ENCODE assay signal across 8 cellular contexts in the genomic region with DNA sequence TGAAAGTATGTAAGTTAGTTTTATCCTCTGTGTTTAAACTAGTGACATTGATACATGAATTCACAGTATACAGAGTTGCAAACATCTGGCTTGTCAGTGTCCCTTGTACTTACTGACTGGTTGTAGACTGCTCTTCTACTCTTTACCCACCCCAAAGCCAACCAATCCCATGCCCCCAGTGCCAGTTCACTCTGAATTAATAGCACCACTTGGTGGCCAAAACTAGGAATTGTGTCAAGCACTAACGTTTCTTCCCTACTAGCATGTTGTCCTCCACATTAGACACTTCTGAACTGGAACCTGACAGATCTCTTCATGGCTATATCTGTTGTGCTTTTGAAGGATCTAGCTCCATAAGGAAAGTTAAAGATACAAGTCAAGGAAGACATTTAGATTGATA. TPM values are rescaled to one million over a fixed set of nuclear protein-coding genes. Genes with fewer than 3 reads are reported as not detected.
DNase-seq lines count a peak whose midpoint lies in the region; ATAC-seq and TF ChIP-seq lines count a peak whose summit lies in the region.

No MANE protein-coding gene starts in this region.

- BruUV-seq in Panc1 (replicated peaks; lab: Mats Ljungman, UMichigan): no TSS peak

- peaks cover 0 to 54% (median 38%) of the 10 kb centered on the region in 5 donors for H3K36me3 Mint-ChIP-seq in naive thymus-derived CD4-positive, alpha-beta T cell

- intact Hi-C loops in Panc1 (cut with micrococcal nuclease; ENCODE audit: unreplicated experiment): no loop called here
- intact Hi-C loops in naive thymus-derived CD4-positive, alpha-beta T cell (cut with micrococcal nuclease): no loop called here

- CTCF ChIA-PET in Panc1 (lab: Charles Lee): interaction anchor here (0.7 kb wide), 1 partner anchor 102 kb away, joined by 3 read pairs; no protein-coding TSS in a partner anchor
- CTCF ChIA-PET in naive thymus-derived CD4-positive, alpha-beta T cell (lab: Charles Lee): no interaction called here

- peak; percentile 63; the same call in 1 of the 2 replicates for ATAC-seq in Panc1
- peak; percentile 66 for ATAC-seq in foreskin keratinocyte
- no peak for ATAC-seq in naive thymus-derived CD4-positive, alpha-beta T cell

- H3K4me3 ChIP-seq in HAP-1 (no peak overlapping the region), Panc1 (ENCODE audit: low read depth in 2 of 2, low read length in 2 of 2) (no peak overlapping the region)
- H3K4me3 ChIP-seq in naive thymus-derived CD4-positive, alpha-beta T cell (ENCODE audit: low read length): no peak overlapping the region

- H3K27me3 ChIP-seq in HAP-1 (ENCODE audit: low read depth) (no peaks in the 10 kb centered on the region), Panc1 (ENCODE audit: control insufficient read depth, insufficient read depth, low read length) (no peaks in the 10 kb centered on the region), foreskin keratinocyte (no peaks in the 10 kb centered on the region)
- H3K27me3 ChIP-seq in naive thymus-derived CD4-positive, alpha-beta T cell (ENCODE audit: control insufficient read depth in 2 of 2, insufficient read depth in 2 of 2, low read length in 2 of 2): no peaks in the 10 kb centered on the region

- TF ChIP-seq CTCF in Panc1 (IDR thresholded peaks at IDR 0.05) (peak; percentile 65; the same call in 1 of the 2 replicates), foreskin keratinocyte (conservative IDR thresholded peaks at IDR 0.05) (peak; percentile 69)

- H3K27me3 Mint-ChIP-seq in naive thymus-derived CD4-positive, alpha-beta T cell: no peaks in the 10 kb centered on the region

- in situ Hi-C loops in HAP-1 (cut with MboI; ENCODE audit: low sequenced_read_pairs) (no loop called here), Panc1 (cut with HindIII; ENCODE audit: low pct_unique_long_range_greater_than_20kb, low sequenced_read_pairs) (no loop called here)

- H3K4me1 Mint-ChIP-seq in naive thymus-derived CD4-positive, alpha-beta T cell: no peaks in the 10 kb centered on the region

- peak; percentile 48 for DNase-seq in DMS114 treated with DMSO at 0.1 percent for 48 hours (lab: John Stamatoyannopoulos, UW; ENCODE audit: unreplicated experiment)
- DNase-seq in HAP-1 (ENCODE audit: low spot score in 2 of 2): peak; percentile 58 to 61
- peak; percentile 18 for DNase-seq in Panc1 (ENCODE audit: low read depth, low spot score)
- DNase-seq in foreskin keratinocyte: peak in 1 of 2 donors; percentile 36
- no peak for DNase-seq in T1000 (lab: John Stamatoyannopoulos, UW)
- DNase-seq in RPMI8226: no peak
- DNase-seq in naive thymus-derived CD4-positive, alpha-beta T cell: no peak
- no peak for DNase-seq in activated T-cell treated with anti-CD3 and anti-CD28 coated beads, Interleukin-2, amount 50 U/mL, for 48 hours

- H3K36me3 ChIP-seq in HAP-1 (replicated peaks) (no peaks in the 10 kb centered on the region), Panc1 (ENCODE audit: control insufficient read depth, insufficient read depth, low read length) (no peaks in the 10 kb centered on the region)
- no peaks in the 10 kb centered on the region for H3K36me3 ChIP-seq in naive thymus-derived CD4-positive, alpha-beta T cell (ENCODE audit: control insufficient read depth in 2 of 3, insufficient read depth in 3 of 3, low read length in 3 of 3)

- H3K27ac ChIP-seq in Panc1 (ENCODE audit: low read length): no peak overlapping the region
- H3K27ac ChIP-seq in foreskin keratinocyte: no peak overlapping the region
- H3K27ac ChIP-seq in naive thymus-derived CD4-positive, alpha-beta T cell (ENCODE audit: low read depth, low read length): no peak overlapping the region

- no peak overlapping the region for H3K27ac Mint-ChIP-seq in naive thymus-derived CD4-positive, alpha-beta T cell

- POLR2A ChIA-PET in Panc1 (lab: Charles Lee): no interaction called here
- POLR2A ChIA-PET in naive thymus-derived CD4-positive, alpha-beta T cell (lab: Charles Lee): no interaction called here

- no peak overlapping the region for H3K4me3 Mint-ChIP-seq in naive thymus-derived CD4-positive, alpha-beta T cell

- H3K4me1 ChIP-seq in HAP-1 (no peaks in the 10 kb centered on the region), Panc1 (ENCODE audit: control insufficient read depth, insufficient read depth, low read length) (no peaks in the 10 kb centered on the region), foreskin keratinocyte (no peaks in the 10 kb centered on the region)
- H3K4me1 ChIP-seq in naive thymus-derived CD4-positive, alpha-beta T cell (ENCODE audit: control insufficient read depth in 2 of 2, insufficient read depth in 2 of 2, low read length in 2 of 2): no peaks in the 10 kb centered on the region

- no peaks in the 10 kb centered on the region for H3K9me3 ChIP-seq in HAP-1
- H3K9me3 ChIP-seq in Panc1 (ENCODE audit: control insufficient read depth, insufficient read depth, low read depth, low read length): no peaks in the 10 kb centered on the region
- H3K9me3 ChIP-seq in naive thymus-derived CD4-positive, alpha-beta T cell (ENCODE audit: control insufficient read depth in 2 of 3, low read length in 3 of 3): no peaks in the 10 kb centered on the region

- H3K9me3 Mint-ChIP-seq in naive thymus-derived CD4-positive, alpha-beta T cell: no peaks in the 10 kb centered on the region

RNA-seq across cellular contexts. Expression of gene OTX1, which starts 27.2 kb away (rescaled TPM):
- total RNA-seq in Panc1 (2021; ENCODE audit: unreplicated experiment) (4.2 TPM), foreskin keratinocyte (3.8 and 4.5 TPM in 2 replicates)
- 3.2 TPM for polyA plus RNA-seq in Panc1 (2012; ENCODE audit: insufficient read length)
- polyA plus RNA-seq in foreskin keratinocyte: 3.0 and 3.4 TPM in 2 replicates
- total RNA-seq in naive thymus-derived CD4-positive, alpha-beta T cell: not detected
- not detected for polyA plus RNA-seq in naive thymus-derived CD4-positive, alpha-beta T cell

Comparison
In these comparisons a context has a peak if more than half of its experiments do, and no peak if none do; other contexts are left out.
1. DNase-seq: peak in DMS114 treated with DMSO at 0.1 percent for 48 hours (single experiment), HAP-1 (2 of 2) and Panc1 (single experiment); none in T1000 (single experiment), RPMI8226 (single experiment), naive thymus-derived CD4-positive, alpha-beta T cell (0 of 9) and activated T-cell treated with anti-CD3 and anti-CD28 coated beads, Interleukin-2, amount 50 U/mL, for 48 hours (0 of 2).